ENCODE assay signal across 21 cellular contexts in the genomic region with DNA sequence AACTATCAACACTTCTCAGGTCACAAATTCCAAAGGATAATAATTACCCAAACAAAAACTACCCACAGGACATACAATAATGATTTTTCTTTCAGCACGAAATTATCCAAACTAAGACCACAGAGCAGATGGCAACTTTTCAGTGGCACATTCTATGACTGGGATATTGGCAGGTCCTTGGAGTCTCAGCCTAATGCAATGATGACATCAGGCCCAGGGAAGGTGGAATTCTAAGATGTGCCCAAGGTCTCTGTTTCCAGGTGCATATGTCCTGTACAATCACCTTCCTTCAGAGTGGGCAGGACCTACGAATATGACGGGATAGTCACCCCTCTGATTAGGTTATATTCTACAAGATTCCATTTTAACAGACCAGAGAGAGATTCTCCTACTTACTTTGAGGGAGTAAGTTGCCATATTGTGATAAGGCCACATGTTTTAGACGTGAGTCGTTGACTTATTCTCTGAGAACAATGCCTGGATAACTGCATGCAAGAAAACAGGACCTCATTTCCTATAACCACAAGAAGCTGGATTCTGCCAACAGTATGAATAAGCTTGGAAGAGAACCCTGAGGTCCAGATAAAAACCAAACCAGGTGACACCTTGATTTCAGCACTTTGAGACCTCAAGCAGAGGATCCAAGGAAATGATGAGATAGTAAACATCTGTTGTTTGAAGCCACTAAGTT.
DNase-seq lines count a peak whose midpoint lies in the region; ATAC-seq and TF ChIP-seq lines count a peak whose summit lies in the region.
"Had no signal": no experiment of that assay in that cellular context is flagged by ENCODE, and none has a peak within 500 bp of the region (broad histone marks: within the 10 kb centered on the region; RNA-seq: fewer than 3 reads in every experiment).

No MANE protein-coding gene starts in this region.

- ATAC-seq in Right ventricle myocardium inferior (no peak), GM18517 (IDR thresholded peaks at IDR 0.05; ENCODE audit: unreplicated experiment) (no peak)
- ATAC-seq: left colon had no signal

- H3K27me3 ChIP-seq in adipocyte (replicated peaks; ENCODE audit: control insufficient read depth, insufficient read depth, low read length) = no peaks in the 10 kb centered on the region
- H3K27me3 ChIP-seq: adrenal gland, right atrium auricular region, tibial artery had no signal

- no peaks in the 10 kb centered on the region for H3K36me3 ChIP-seq in adipocyte (ENCODE audit: control insufficient read depth, insufficient read depth, low read length, severe bottlenecking)
- H3K36me3 ChIP-seq: adrenal gland, right atrium auricular region, tibial artery had no signal

- DNase-seq in HS-5 (ENCODE audit: low read depth) (peak; percentile 64), adipocyte (ENCODE audit: low read depth) (peak; percentile 40), fibroblast of mammary gland (ENCODE audit: low read depth) (peak; percentile 59), Right ventricle myocardium inferior (ENCODE audit: missing footprints) (no peak), cerebellum (ENCODE audit: low spot score) (no peak), SIG-M5 (lab: John Stamatoyannopoulos, UW) (no peak)
- DNase-seq: activated CD4-positive, alpha-beta memory T cell treated with anti-CD3 and anti-CD28 coated beads for 36 hours; activated CD4-positive, CD25-positive, alpha-beta regulatory T cell; activated gamma-delta T cell treated with Interleukin-2 at 50 U/mL for 16 hours; adrenal gland; CD8-positive, alpha-beta memory T cell; effector CD4-positive, alpha-beta T cell; left colon; naive B cell; NCI-H1417 treated with DMSO at 0.1 percent for 48 hours; NCI-H524; stimulated activated CD4-positive, alpha-beta T cell treated with anti-CD3 and anti-CD28 coated beads, Interleukin-12 subunit alpha, Interleukin-12 subunit beta, amount 100 ng/mL, for 4 hours; T-helper 9 cell; tibial artery had no signal

- TF ChIP-seq CTCF in fibroblast of mammary gland (conservative IDR thresholded peaks at IDR 0.05; ENCODE audit: control insufficient read depth, insufficient read depth, low read depth, low read length) = no peak

- H3K9ac ChIP-seq in adipocyte (ENCODE audit: low read length) = no peak overlapping the region

- peaks cover 17% of the 10 kb centered on the region for H3K4me1 ChIP-seq in adipocyte (ENCODE audit: control insufficient read depth, insufficient read depth, low read length)
- H3K4me1 ChIP-seq: adrenal gland, right atrium auricular region, tibial artery had no signal

- H3K4me3 ChIP-seq in adipocyte (ENCODE audit: low read length) = no peak overlapping the region
- no peak overlapping the region for H3K4me3 ChIP-seq in fibroblast of mammary gland (ENCODE audit: control insufficient read depth, low read depth, low read length)
- H3K4me3 ChIP-seq: adrenal gland, right atrium auricular region, tibial artery had no signal

- no peaks in the 10 kb centered on the region for H3K9me3 ChIP-seq in adipocyte (ENCODE audit: control insufficient read depth, low read length)
- H3K9me3 ChIP-seq: adrenal gland, right atrium auricular region, tibial artery had no signal

- intact Hi-C loops in Right ventricle myocardium inferior (cut with DNase I) = no loop called here

Comparison
In these comparisons a context has a peak if more than half of its experiments do, and no peak if none do; other contexts are left out.
1. DNase-seq: peak in HS-5 (single experiment), adipocyte (single experiment) and fibroblast of mammary gland (single experiment); none in Right ventricle myocardium inferior (single experiment), cerebellum (single experiment) and SIG-M5 (single experiment).